In the genomic region with DNA sequence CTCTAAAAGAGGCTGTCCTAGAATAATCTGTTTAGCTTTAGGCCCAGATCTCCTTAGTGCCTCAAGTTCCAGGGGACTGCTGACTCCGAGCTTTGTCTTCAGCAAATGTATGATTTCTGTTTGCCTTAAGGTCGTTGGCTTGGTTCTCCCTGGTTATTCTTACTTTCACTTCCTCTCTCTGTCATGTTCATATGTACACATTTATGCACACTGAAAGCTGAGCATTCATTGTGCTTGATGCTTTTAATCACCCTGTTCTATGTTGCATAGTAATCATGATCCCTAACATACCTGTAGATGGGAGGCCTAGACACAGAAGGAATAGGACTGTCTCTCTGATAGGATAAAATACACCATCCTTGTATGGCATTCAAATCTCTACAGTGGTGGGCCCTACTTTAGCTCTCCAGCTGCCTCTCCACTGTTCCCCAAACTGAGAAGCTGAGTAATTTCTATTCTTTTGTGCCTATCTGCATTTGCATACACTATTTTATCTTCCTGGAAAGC, we compare ENCODE assay signal across 10 cellular contexts. TPM values are rescaled to one million over a fixed set of nuclear protein-coding genes. Genes with fewer than 3 reads are reported as not detected.
DNase-seq lines count a peak whose midpoint lies in the region; ATAC-seq, FAIRE-seq and TF ChIP-seq lines count a peak whose summit lies in the region.
"Had no signal": no experiment of that assay in that cellular context is flagged by ENCODE, and none has a peak within 500 bp of the region (broad histone marks: within the 10 kb centered on the region; RNA-seq: fewer than 3 reads in every experiment).

No MANE protein-coding gene starts in this region.

- H3K27me3 ChIP-seq in left ventricle myocardium inferior (ENCODE audit: low read depth): no peaks in the 10 kb centered on the region

- TF ChIP-seq CTCF in left ventricle myocardium inferior (IDR thresholded peaks at IDR 0.05; ENCODE audit: borderline replicate concordance): no peak

- peak; percentile 26 for DNase-seq in GM12891 (ENCODE audit: insufficient read length, low spot score)
- DNase-seq in left ventricle myocardium inferior: no peak
- DNase-seq in activated CD4-positive, alpha-beta T cell treated with anti-CD3 and anti-CD28 coated beads, Interleukin-2, amount 50 U/mL, for 4 hours: no peak
- no peak for DNase-seq in UCSD-AML1 (lab: John Stamatoyannopoulos, UW; ENCODE audit: unreplicated experiment)
- DNase-seq in iPS-NIHi11 (ENCODE audit: low spot score): no peak
- no peak for DNase-seq in posterior vena cava (ENCODE audit: low spot score)

- ATAC-seq in GM21447 (IDR thresholded peaks at IDR 0.05; ENCODE audit: unreplicated experiment): peak; percentile 82
- ATAC-seq in HG03521 (IDR thresholded peaks at IDR 0.05; ENCODE audit: unreplicated experiment): peak; percentile 76

- no peak overlapping the region for H3K4me3 ChIP-seq in left ventricle myocardium inferior
- H3K4me3 ChIP-seq: cardiac muscle cell had no signal

- peaks cover 26% of the 10 kb centered on the region for H3K4me1 ChIP-seq in left ventricle myocardium inferior

- no peaks in the 10 kb centered on the region for H3K9me3 ChIP-seq in left ventricle myocardium inferior (replicated peaks)

- H3K27ac ChIP-seq in left ventricle myocardium inferior (replicated peaks): peak overlapping the region; percentile 30
- H3K27ac ChIP-seq: cardiac muscle cell had no signal

- intact Hi-C loops in left ventricle myocardium inferior (cut with micrococcal nuclease) (no loop called here), posterior vena cava (cut with DNase I) (no loop called here)

- TF ChIP-seq POLR2A in GM12891 (IDR thresholded peaks at IDR 0.05; ENCODE audit: low read depth, low read length): peak; percentile 68; the same call in 1 of the 2 replicates

- H3K36me3 ChIP-seq in left ventricle myocardium inferior: no peaks in the 10 kb centered on the region
- H3K36me3 ChIP-seq: cardiac muscle cell had no signal

- FAIRE-seq in GM12891 (lab: Jason Lieb, UNC): peak; percentile 97

TF ChIP-seq in GM12891, 5 proteins besides CTCF, POLR2A, EP300 and RAD21:
- no peak for TF ChIP-seq PAX5 (IDR thresholded peaks at IDR 0.05; ENCODE audit: insufficient read depth, low read length, severe bottlenecking)
- 0 out of 2 replicates have a peak, but pooled peaks have one; percentile 29 for TF ChIP-seq POLR2AphosphoS5 (IDR thresholded peaks at IDR 0.05; ENCODE audit: low read depth, low read length)
- peak; percentile 99 for TF ChIP-seq SPI1 (IDR thresholded peaks at IDR 0.05; ENCODE audit: low read depth, low read length)
- TF ChIP-seq POU2F2 (IDR thresholded peaks at IDR 0.05; ENCODE audit: low read depth, low read length): peak; percentile 86
- TF ChIP-seq TAF1 (IDR thresholded peaks at IDR 0.05; ENCODE audit: low read depth, low read length): no peak

RNA-seq across cellular contexts. Expression of a gene that starts 7.2 kb away (rescaled TPM):
- 32.9 TPM for polyA plus RNA-seq in GM12891 (2012; ENCODE audit: low read depth, missing spikeins)
- 19.2 TPM for total RNA-seq in left ventricle myocardium inferior
- total RNA-seq in posterior vena cava: 10 to 100 TPM; 13.8 to 24.6 TPM

RNA-seq across cellular contexts. Expression of a gene that starts 35.7 kb away (rescaled TPM):
- 0.14 TPM for polyA plus RNA-seq in GM12891 (2012; ENCODE audit: low read depth, missing spikeins)
- total RNA-seq in left ventricle myocardium inferior (7.3 TPM), posterior vena cava (10 to 100 TPM; 13.2 to 35.0 TPM)
- total RNA-seq: RPMI7951 had no signal
